In the genomic region with DNA sequence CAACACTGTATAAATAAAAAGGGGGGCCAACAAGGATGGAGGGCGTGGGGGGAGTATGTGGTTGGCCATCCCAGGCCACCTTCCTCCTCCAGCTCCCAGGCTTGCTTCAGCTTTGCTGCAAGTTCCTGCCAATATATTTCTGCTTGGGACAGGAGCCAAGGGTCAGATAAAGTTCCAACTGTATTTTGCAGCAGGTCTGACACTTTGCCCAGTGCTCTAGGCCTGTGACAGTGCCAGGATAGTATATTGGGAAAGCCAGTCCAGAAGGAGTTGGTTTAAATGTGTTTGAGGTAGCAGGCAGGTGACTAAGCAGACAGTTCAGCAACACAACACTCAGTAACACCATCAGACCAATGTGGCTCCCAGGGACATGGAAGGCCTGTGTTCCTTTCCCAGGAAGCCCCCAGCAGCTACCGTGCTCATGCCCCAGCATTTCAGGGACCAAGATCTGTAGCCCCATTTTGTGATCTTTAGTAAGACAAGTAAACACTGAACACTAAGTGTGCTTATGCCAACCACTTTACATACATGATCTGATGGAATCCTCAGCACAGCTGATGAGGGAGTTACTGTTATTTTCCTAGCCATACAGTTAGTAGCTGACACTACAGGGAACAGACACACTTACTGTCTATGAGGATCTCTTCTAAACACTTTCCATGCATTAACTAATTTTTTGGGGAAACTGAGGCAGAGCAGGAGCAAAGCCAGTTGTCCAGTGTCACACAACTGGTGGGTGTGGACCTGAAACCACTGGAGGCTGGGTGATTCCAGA, we compare ENCODE assay signal across 8 cellular contexts. TPM values are rescaled to one million over a fixed set of nuclear protein-coding genes. Genes with fewer than 3 reads are reported as not detected.
DNase-seq lines count a peak whose midpoint lies in the region; ATAC-seq and TF ChIP-seq lines count a peak whose summit lies in the region.

No MANE protein-coding gene starts in this region.

- DNase-seq in HFFc6 (peak; percentile 55), heart left ventricle (peak; percentile 60 to 85 (median 82)), superior temporal gyrus (ENCODE audit: extremely low spot score) (no peak), hippocampal formation (lab: John Stamatoyannopoulos, UW) (no peak), SHP77 (lab: John Stamatoyannopoulos, UW) (no peak)
- no peak for DNase-seq in activated CD4-positive, alpha-beta memory T cell treated with anti-CD3 and anti-CD28 coated beads, Interleukin-2, amount 10 ng/mL, durations not matched to agents 7 days and 5 days
- no peak for DNase-seq in stimulated activated effector memory CD8-positive, alpha-beta T cell treated with anti-CD3 and anti-CD28 coated beads, Interleukin-12 subunit alpha, Interleukin-12 subunit beta, amount 100 ng/mL, for 72 hours (ENCODE audit: low spot score in 2 of 2)

- peaks cover 17 to 68% (median 57%) of the 10 kb centered on the region in 12 donors for H3K4me1 ChIP-seq in heart left ventricle

- H3K4me3 Mint-ChIP-seq in HFFc6: no peak overlapping the region
- no peak overlapping the region for H3K4me3 Mint-ChIP-seq in activated CD4-positive, alpha-beta memory T cell treated with anti-CD3 and anti-CD28 coated beads, Interleukin-2, amount 10 ng/mL, durations not matched to agents 7 days and 5 days
- no peak overlapping the region for H3K4me3 Mint-ChIP-seq in stimulated activated effector memory CD8-positive, alpha-beta T cell treated with anti-CD3 and anti-CD28 coated beads, Interleukin-12 subunit alpha, Interleukin-12 subunit beta, amount 100 ng/mL, for 72 hours

- 6 to 23% (median 8%) methylated on average over 2 of the region's 2 CpGs for WGBS in heart left ventricle, 4 donors

- peak overlapping the region; percentile 38; the same call in 1 of the 2 replicates for H3K27ac Mint-ChIP-seq in HFFc6
- peak overlapping the region; percentile 57 for H3K27ac Mint-ChIP-seq in activated CD4-positive, alpha-beta memory T cell treated with anti-CD3 and anti-CD28 coated beads, Interleukin-2, amount 10 ng/mL, durations not matched to agents 7 days and 5 days
- H3K27ac Mint-ChIP-seq in stimulated activated effector memory CD8-positive, alpha-beta T cell treated with anti-CD3 and anti-CD28 coated beads, Interleukin-12 subunit alpha, Interleukin-12 subunit beta, amount 100 ng/mL, for 72 hours: peak overlapping the region; percentile 83

- peak overlapping the region; percentile 47 to 91 (median 81) for H3K27ac ChIP-seq in heart left ventricle

- peaks cover 3% of the 10 kb centered on the region for H3K27me3 Mint-ChIP-seq in HFFc6 (ENCODE audit: insufficient read depth)
- no peaks in the 10 kb centered on the region for H3K27me3 Mint-ChIP-seq in activated CD4-positive, alpha-beta memory T cell treated with anti-CD3 and anti-CD28 coated beads, Interleukin-2, amount 10 ng/mL, durations not matched to agents 7 days and 5 days

- ATAC-seq in heart left ventricle: peak; percentile 65 to 78 (median 75)
- ATAC-seq in stimulated activated effector memory CD8-positive, alpha-beta T cell treated with anti-CD3 and anti-CD28 coated beads, Interleukin-12 subunit alpha, Interleukin-12 subunit beta, amount 100 ng/mL, for 72 hours: no peak
- ATAC-seq in GM21390 (IDR thresholded peaks at IDR 0.05; ENCODE audit: unreplicated experiment): no peak

- no peaks in the 10 kb centered on the region for H3K9me3 ChIP-seq in heart left ventricle

- no peaks in the 10 kb centered on the region for H3K27me3 ChIP-seq in heart left ventricle

- peaks cover 38% of the 10 kb centered on the region for H3K4me1 Mint-ChIP-seq in HFFc6 (ENCODE audit: low read depth)
- H3K4me1 Mint-ChIP-seq in activated CD4-positive, alpha-beta memory T cell treated with anti-CD3 and anti-CD28 coated beads, Interleukin-2, amount 10 ng/mL, durations not matched to agents 7 days and 5 days: peaks cover 51% of the 10 kb centered on the region
- H3K4me1 Mint-ChIP-seq in stimulated activated effector memory CD8-positive, alpha-beta T cell treated with anti-CD3 and anti-CD28 coated beads, Interleukin-12 subunit alpha, Interleukin-12 subunit beta, amount 100 ng/mL, for 72 hours: peaks cover 55% of the 10 kb centered on the region

- TF ChIP-seq CTCF in HFFc6 (IDR thresholded peaks at IDR 0.05) (no peak), heart left ventricle (IDR thresholded peaks at IDR 0.05) (no peak)

- H3K36me3 Mint-ChIP-seq in HFFc6 (ENCODE audit: low read depth): no peaks in the 10 kb centered on the region
- H3K36me3 Mint-ChIP-seq in activated CD4-positive, alpha-beta memory T cell treated with anti-CD3 and anti-CD28 coated beads, Interleukin-2, amount 10 ng/mL, durations not matched to agents 7 days and 5 days (ENCODE audit: low read depth): peaks cover 5% of the 10 kb centered on the region
- H3K36me3 Mint-ChIP-seq in stimulated activated effector memory CD8-positive, alpha-beta T cell treated with anti-CD3 and anti-CD28 coated beads, Interleukin-12 subunit alpha, Interleukin-12 subunit beta, amount 100 ng/mL, for 72 hours: peaks cover 16% of the 10 kb centered on the region

- CTCF ChIA-PET in activated CD4-positive, alpha-beta memory T cell treated with anti-CD3 and anti-CD28 coated beads, Interleukin-2, amount 10 ng/mL, durations not matched to agents 7 days and 5 days (lab: Charles Lee): interaction anchor here (1.0 kb wide), 1 partner anchor 420 kb away, joined by 3 read pairs; no protein-coding TSS in a partner anchor

- H3K9me3 Mint-ChIP-seq in HFFc6: no peaks in the 10 kb centered on the region
- no peaks in the 10 kb centered on the region for H3K9me3 Mint-ChIP-seq in activated CD4-positive, alpha-beta memory T cell treated with anti-CD3 and anti-CD28 coated beads, Interleukin-2, amount 10 ng/mL, durations not matched to agents 7 days and 5 days
- H3K9me3 Mint-ChIP-seq in stimulated activated effector memory CD8-positive, alpha-beta T cell treated with anti-CD3 and anti-CD28 coated beads, Interleukin-12 subunit alpha, Interleukin-12 subunit beta, amount 100 ng/mL, for 72 hours: no peaks in the 10 kb centered on the region

- TF ChIP-seq POLR2A in heart left ventricle (IDR thresholded peaks at IDR 0.05): peak in 1 of 2 donors; percentile 15

- H3K36me3 ChIP-seq in heart left ventricle: no peaks in the 10 kb centered on the region

- no peak overlapping the region for H3K4me3 ChIP-seq in heart left ventricle

- intact Hi-C loops in heart left ventricle (cut with DNase I): loop anchor here in 6 of 10 donors (2.0 to 5.0 kb wide), 3 partner anchors 38 to 43 kb away; partner anchors contain the start of gene DDIT4 (in 3 of the 6)

- POLR2A ChIA-PET in activated CD4-positive, alpha-beta memory T cell treated with anti-CD3 and anti-CD28 coated beads, Interleukin-2, amount 10 ng/mL, durations not matched to agents 7 days and 5 days (lab: Charles Lee): interaction anchor here (1.1 to 14.4 kb wide), 3 partner anchors 15 to 68 kb away, joined by 5 to 448 read pairs (median 104); partner anchors contain the start of gene DDIT4

RNA-seq across cellular contexts. Expression of gene DNAJB12, which starts 38.9 kb away (rescaled TPM):
- total RNA-seq in HFFc6 (2021; fragmentation: NEBNext Ultra II Directional; extraction: Animal tissue kit (Norgen Biotek cat#: 25700)): 10 to 100 TPM; 36.3 to 42.5 (median 39.0) TPM
- total RNA-seq in activated CD4-positive, alpha-beta memory T cell treated with anti-CD3 and anti-CD28 coated beads, Interleukin-2, amount 10 ng/mL, durations not matched to agents 7 days and 5 days: 10 to 100 TPM; 23.8 to 26.7 TPM
- total RNA-seq in heart left ventricle: 10 to 100 TPM; 23.8 to 42.5 (median 29.1) TPM
- 10 to 100 TPM; 21.1 to 36.0 TPM for polyA plus RNA-seq in heart left ventricle

RNA-seq across cellular contexts. Expression of gene DDIT4, which starts 42.1 kb away (rescaled TPM):
- 10 to 100 TPM; 27.7 to 32.4 (median 30.0) TPM for total RNA-seq in HFFc6 (2021; fragmentation: NEBNext Ultra II Directional; extraction: Animal tissue kit (Norgen Biotek cat#: 25700))
- total RNA-seq in activated CD4-positive, alpha-beta memory T cell treated with anti-CD3 and anti-CD28 coated beads, Interleukin-2, amount 10 ng/mL, durations not matched to agents 7 days and 5 days: 100 to 1,000 TPM; 475 to 481 TPM
- 10 to 100 TPM; 14.6 to 68.2 (median 40.4) TPM for total RNA-seq in heart left ventricle
- 100 to 1,000 TPM in 1 of 2 donors, 10 to 100 TPM in 1; 59.4 to 112 TPM for polyA plus RNA-seq in heart left ventricle

Comparison
In these comparisons a context has a peak if more than half of its experiments do, and no peak if none do; other contexts are left out.
1. DNase-seq: peak in HFFc6 (single experiment) and heart left ventricle (5 of 5); none in activated CD4-positive, alpha-beta memory T cell treated with anti-CD3 and anti-CD28 coated beads, Interleukin-2, amount 10 ng/mL, durations not matched to agents 7 days and 5 days (single experiment), stimulated activated effector memory CD8-positive, alpha-beta T cell treated with anti-CD3 and anti-CD28 coated beads, Interleukin-12 subunit alpha, Interleukin-12 subunit beta, amount 100 ng/mL, for 72 hours (0 of 2), superior temporal gyrus (single experiment), hippocampal formation (0 of 2) and SHP77 (0 of 2).
2. ATAC-seq: peak in heart left ventricle (4 of 4); none in stimulated activated effector memory CD8-positive, alpha-beta T cell treated with anti-CD3 and anti-CD28 coated beads, Interleukin-12 subunit alpha, Interleukin-12 subunit beta, amount 100 ng/mL, for 72 hours (single experiment) and GM21390 (single experiment).
3. RNA of gene DDIT4, which starts 42.1 kb away (total RNA-seq): 475 to 481 TPM in activated CD4-positive, alpha-beta memory T cell treated with anti-CD3 and anti-CD28 coated beads, Interleukin-2, amount 10 ng/mL, durations not matched to agents 7 days and 5 days; 14.6 to 68.2 TPM in heart left ventricle and 27.7 to 32.4 TPM in HFFc6; every median in the first group is over 4 times any median in the second.
4. Peak in every context shown above with its lines, with median percentiles within 50 percentile points of each other: H3K27ac Mint-ChIP-seq.